In the genomic region with DNA sequence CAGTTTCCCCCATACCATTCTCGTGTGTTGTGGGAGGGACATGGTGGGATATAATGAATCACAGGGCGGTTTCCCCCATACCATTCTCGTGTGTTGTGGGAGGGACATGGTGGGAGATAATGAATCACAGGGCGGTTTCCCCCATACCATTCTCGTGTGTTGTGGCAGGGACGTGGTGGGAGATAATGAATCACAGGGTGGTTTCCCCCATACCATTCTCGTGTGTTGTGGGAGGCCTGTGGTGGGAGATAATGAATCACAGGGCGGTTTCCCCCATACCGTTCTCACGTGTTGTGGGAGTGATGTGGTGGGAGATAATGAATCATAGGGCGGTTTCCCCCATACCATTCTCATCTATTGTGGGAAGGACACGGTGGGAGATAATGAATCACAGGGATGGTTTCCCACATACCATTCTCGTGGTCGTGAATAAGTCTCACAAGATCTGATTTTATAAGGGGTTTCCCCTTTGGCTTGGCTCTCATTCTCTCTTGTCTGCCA, we compare ENCODE assay signal across 10 cellular contexts.
A peak's percentile ranks its signal among the peaks of the same experiment; 100 is the strongest.
DNase-seq lines count a peak whose midpoint lies in the region; ATAC-seq and TF ChIP-seq lines count a peak whose summit lies in the region.
"Had no signal": no experiment of that assay in that cellular context is flagged by ENCODE, and none has a peak within 500 bp of the region (broad histone marks: within the 10 kb centered on the region; RNA-seq: fewer than 3 reads in every experiment).

No MANE protein-coding gene starts in this region.

- no peaks in the 10 kb centered on the region for H3F3A ChIP-seq in neural progenitor cell (ENCODE audit: low read depth)

- H3K9me3 Mint-ChIP-seq in neural progenitor cell, result peaks cover 11% of the 10 kb centered on the region

- no peak for ATAC-seq in GM19023 (IDR thresholded peaks at IDR 0.05; ENCODE audit: unreplicated experiment)

- H4K20me1 ChIP-seq in neural progenitor cell (ENCODE audit: low read depth), result no peaks in the 10 kb centered on the region

- no peak overlapping the region for H3K4me3 ChIP-seq in MG63
- H3K4me3 ChIP-seq in foreskin fibroblast (ENCODE audit: low read depth in 1 of 2, low read length in 2 of 2), result no peak overlapping the region
- no peak overlapping the region for H3K4me3 ChIP-seq in neural progenitor cell

- peaks cover 5% of the 10 kb centered on the region for H3K27me3 Mint-ChIP-seq in neural progenitor cell (ENCODE audit: insufficient read depth, low read depth)
- H3K27me3 Mint-ChIP-seq: memory B cell had no signal

- no peak overlapping the region for H3K9ac ChIP-seq in neural progenitor cell

- peaks cover 23% of the 10 kb centered on the region for H3K36me3 Mint-ChIP-seq in neural progenitor cell

- H3K4me2 ChIP-seq in neural progenitor cell, result no peak overlapping the region

- no peak overlapping the region for H3K27ac ChIP-seq in neural progenitor cell
- H3K27ac ChIP-seq: C4-2B had no signal

- no peak overlapping the region for H3K4me3 Mint-ChIP-seq in neural progenitor cell
- H3K4me3 Mint-ChIP-seq: memory B cell had no signal

- H3K4me1 ChIP-seq in neural progenitor cell, result no peaks in the 10 kb centered on the region

- DNase-seq in A172 (ENCODE audit: low spot score) (peak; percentile 95), MG63 (peak; percentile 27), foreskin fibroblast (peak; percentile 85 to 91), COLO668 (lab: John Stamatoyannopoulos, UW; ENCODE audit: unreplicated experiment) (no peak), NCI-H2029 treated with DMSO at 0.1 percent for 48 hours (lab: John Stamatoyannopoulos, UW) (no peak), neural progenitor cell (ENCODE audit: low spot score) (no peak)
- peak; percentile 55 for DNase-seq in activated T-cell treated with anti-CD3 and anti-CD28 coated beads, Interleukin-2, amount 50 U/mL, for 1 hour

- H3K9me3 ChIP-seq in MG63 (peaks cover 4% of the 10 kb centered on the region; the same call in 1 of the 2 replicates), neural progenitor cell (ENCODE audit: low read depth) (no peaks in the 10 kb centered on the region)

- no peaks in the 10 kb centered on the region for H3K27me3 ChIP-seq in MG63
- H3K27me3 ChIP-seq in neural progenitor cell, result no peaks in the 10 kb centered on the region

- H3K36me3 ChIP-seq in MG63 (peaks cover 3% of the 10 kb centered on the region; the same call in 1 of the 2 replicates), neural progenitor cell (no peaks in the 10 kb centered on the region)

- H2AFZ ChIP-seq in neural progenitor cell (replicated peaks), result no peak overlapping the region

- H3K79me2 ChIP-seq in neural progenitor cell (ENCODE audit: low read depth), result no peaks in the 10 kb centered on the region

- peaks cover 8% of the 10 kb centered on the region for H3K4me1 Mint-ChIP-seq in neural progenitor cell

- no peak for TF ChIP-seq CTCF in foreskin fibroblast (IDR thresholded peaks at IDR 0.05; ENCODE audit: low read depth, low read length)
- TF ChIP-seq CTCF in neural progenitor cell (IDR thresholded peaks at IDR 0.05), result no peak

- H3K27ac Mint-ChIP-seq in neural progenitor cell, result no peak overlapping the region
- H3K27ac Mint-ChIP-seq: memory B cell had no signal

Comparison
In these comparisons a context has a peak if more than half of its experiments do, and no peak if none do; other contexts are left out.
1. DNase-seq: peak in A172 (single experiment), MG63 (single experiment), activated T-cell treated with anti-CD3 and anti-CD28 coated beads, Interleukin-2, amount 50 U/mL, for 1 hour (single experiment) and foreskin fibroblast (2 of 2); none in COLO668 (single experiment), NCI-H2029 treated with DMSO at 0.1 percent for 48 hours (single experiment) and neural progenitor cell (single experiment).